Comparison of ENCODE assay signal across 8 cellular contexts in genomic region chr9:136902259-136902821, GRCh38. TPM values are rescaled to one million over a fixed set of nuclear protein-coding genes. Genes with fewer than 3 reads are reported as not detected.
A peak's percentile ranks its signal among the peaks of the same experiment; 100 is the strongest.
DNase-seq lines count a peak whose midpoint lies in the region; ATAC-seq and TF ChIP-seq lines count a peak whose summit lies in the region.

No MANE protein-coding gene starts in this region.

- no peaks in the 10 kb centered on the region for H3K27me3 ChIP-seq in mucosa of stomach (ENCODE audit: control insufficient read depth, insufficient read depth, low read length)

- H3K36me3 ChIP-seq in mucosa of stomach (ENCODE audit: control insufficient read depth, insufficient read depth, low read length), result no peaks in the 10 kb centered on the region

- in situ Hi-C loops in G401 (cut with HindIII; ENCODE audit: low sequenced_read_pairs), result no loop called here

- no peaks in the 10 kb centered on the region for H3K9me3 ChIP-seq in mucosa of stomach (ENCODE audit: control insufficient read depth, low read length)

- DNase-seq in choroid plexus epithelial cell (ENCODE audit: low read depth) (peak; percentile 88), G401 (ENCODE audit: low spot score) (no peak), COR-L47 (lab: John Stamatoyannopoulos, UW) (no peak)
- peak; percentile 92 for DNase-seq in stimulated activated naive CD4-positive, alpha-beta T cell treated with Interleukin-2 at 50 U/mL for 16 hours (lab: John Stamatoyannopoulos, UW)

- ATAC-seq in HG02981 (IDR thresholded peaks at IDR 0.05; ENCODE audit: unreplicated experiment), result peak; percentile 63
- peak; percentile 88 to 89 for ATAC-seq in activated CD4-positive, CD25-positive, alpha-beta regulatory T cell treated with anti-CD3 and anti-CD28 coated beads, Interleukin-2, amount 50 U/mL, for 24 hours

- TF ChIP-seq CTCF in choroid plexus epithelial cell (conservative IDR thresholded peaks at IDR 0.05; ENCODE audit: low read depth, low read length), result no peak

- TF ChIP-seq POLR2A in GM15510 (IDR thresholded peaks at IDR 0.05; ENCODE audit: borderline replicate concordance, extremely low read depth, insufficient read length), result peak; percentile 34

- peaks cover 33% of the 10 kb centered on the region for H3K4me1 ChIP-seq in mucosa of stomach (ENCODE audit: control insufficient read depth, insufficient read depth, low read length)

- no peak overlapping the region for H3K4me3 ChIP-seq in choroid plexus epithelial cell (ENCODE audit: low read depth, low read length)
- peak overlapping the region; percentile 27 for H3K4me3 ChIP-seq in mucosa of stomach (ENCODE audit: low read length)

- peak overlapping the region; percentile 53 for H3K9ac ChIP-seq in mucosa of stomach (ENCODE audit: low read length)

RNA-seq across cellular contexts. Expression of gene TRAF2, which starts 16.0 kb away (rescaled TPM):
- 22.6 and 36.3 TPM in 2 replicates for total RNA-seq in G401 (2014; rRNA removed; shearing (Covaris generic))

RNA-seq across cellular contexts. Expression of gene EDF1, which starts 36.2 kb away (rescaled TPM):
- 308 and 348 TPM in 2 replicates for total RNA-seq in G401 (2014; rRNA removed; shearing (Covaris generic))

RNA-seq across cellular contexts. Expression of gene FBXW5, which starts 42.2 kb away (rescaled TPM):
- total RNA-seq in G401 (2014; rRNA removed; shearing (Covaris generic)), result 118 and 124 TPM in 2 replicates

RNA-seq across cellular contexts. Expression of gene C8G, which starts 42.7 kb away (rescaled TPM):
- total RNA-seq in G401 (2014; rRNA removed; shearing (Covaris generic)), result 0.92 TPM in 1 of 2 replicates, not detected in the other

RNA-seq across cellular contexts. Expression of gene LCN12, which starts 49.7 kb away (rescaled TPM):
- not detected in 2 replicates for total RNA-seq in G401 (2014; rRNA removed; shearing (Covaris generic))

Comparison
In these comparisons a context has a peak if more than half of its experiments do, and no peak if none do; other contexts are left out.
1. DNase-seq: peak in choroid plexus epithelial cell (single experiment) and stimulated activated naive CD4-positive, alpha-beta T cell treated with Interleukin-2 at 50 U/mL for 16 hours (single experiment); none in G401 (single experiment) and COR-L47 (single experiment).